Comparison of ENCODE assay signal across 23 cellular contexts in the genomic region with DNA sequence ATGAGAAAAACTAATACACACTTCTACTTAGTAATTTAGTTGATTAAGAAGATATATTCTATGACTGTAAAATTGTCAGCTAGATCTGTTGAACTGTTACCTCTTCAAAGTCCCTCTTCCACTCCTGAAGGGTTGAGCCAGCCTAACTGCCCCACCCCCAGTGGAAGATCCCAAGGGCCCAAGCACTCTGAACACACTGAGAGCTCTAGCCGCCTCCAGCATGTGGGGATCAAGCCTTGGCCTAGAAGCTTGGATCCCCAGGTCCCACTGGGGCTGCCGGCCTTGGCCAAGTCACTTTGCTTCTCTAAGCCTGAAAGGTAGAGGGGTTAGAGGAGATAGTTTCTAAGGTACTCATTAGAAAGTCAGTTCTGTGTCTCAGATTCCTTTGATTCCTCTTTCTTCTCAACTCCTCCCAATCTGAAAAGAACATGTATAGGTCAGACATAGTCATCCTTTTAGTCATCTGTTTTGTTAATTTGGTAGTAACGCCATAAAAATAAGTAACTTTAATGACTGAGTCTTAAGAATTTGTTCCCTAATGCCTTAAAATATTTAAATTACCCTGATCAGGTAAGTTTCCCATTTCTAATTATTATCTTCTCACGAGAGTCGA.
"Had no signal": no experiment of that assay in that cellular context is flagged by ENCODE, and none has a peak within 500 bp of the region (broad histone marks: within the 10 kb centered on the region; RNA-seq: fewer than 3 reads in every experiment).

No MANE protein-coding gene starts in this region.

- H3K27me3 ChIP-seq: heart left ventricle, right lobe of liver, testis, upper lobe of left lung had no signal

- H3K27ac ChIP-seq: coronary artery, heart left ventricle, right lobe of liver, testis, upper lobe of left lung had no signal

- DNase-seq: activated CD4-positive, alpha-beta T cell treated with anti-CD3 and anti-CD28 coated beads for 48 hours; activated CD8-positive, alpha-beta T cell treated with anti-CD3 and anti-CD28 coated beads for 36 hours; activated gamma-delta T cell treated with Interleukin-2 at 50 U/mL for 16 hours; activated naive CD8-positive, alpha-beta T cell treated with anti-CD3 and anti-CD28 coated beads, Interleukin-2, amount 10 ng/mL, durations not matched to agents 7 days and 5 days; amniotic stem cell; cerebellar nuclear complex; endodermal cell; heart left ventricle; islet precursor cell; left colon; mesendoderm; naive B cell; nucleus accumbens; right lobe of liver; small intestine; stimulated activated CD4-positive, alpha-beta T cell treated with anti-CD3 and anti-CD28 coated beads, Interleukin-15, amount 100 ng/mL, for 24 hours; stimulated activated CD8-positive, alpha-beta memory T cell treated with anti-CD3 and anti-CD28 coated beads, Interleukin-4, amount 100 ng/mL, for 48 hours; stimulated activated naive B cell treated with anti-CD40 and anti-IgM and Interleukin-4, amounts not matched to agents 10 μg/mL and 1 μg/mL and 100 μg/mL, for 72 hours; SW 1271; T-helper 17 cell; testis; upper lobe of left lung had no signal

- H3K9me3 ChIP-seq: heart left ventricle, right lobe of liver, testis, upper lobe of left lung had no signal

- H3K4me3 ChIP-seq: coronary artery, heart left ventricle, right lobe of liver, testis, upper lobe of left lung had no signal
